8 cellular contexts compared by ENCODE assay signal in genomic region chr19:1825909-1826556, GRCh38.
DNase-seq lines count a peak whose midpoint lies in the region; ATAC-seq and TF ChIP-seq lines count a peak whose summit lies in the region.

No MANE protein-coding gene starts in this region.

- no peak overlapping the region for H3K4me3 ChIP-seq in skeletal muscle cell (ENCODE audit: low read depth, low read length)

- peak; percentile 99 for TF ChIP-seq CTCF in LNCAP (IDR thresholded peaks at IDR 0.05)

- ATAC-seq in HG02571 (IDR thresholded peaks at IDR 0.05; ENCODE audit: unreplicated experiment), result no peak
- ATAC-seq in HG03520 (IDR thresholded peaks at IDR 0.05; ENCODE audit: unreplicated experiment), result no peak

- DNase-seq in EL (peak; percentile 65), T-helper 9 cell (peak; percentile 77), astrocyte of the hippocampus (ENCODE audit: low read depth, low spot score) (peak; percentile 87), hippocampal formation (lab: John Stamatoyannopoulos, UW) (peak; percentile 31 to 47), skeletal muscle cell (ENCODE audit: low read depth) (peak; percentile 15)

Comparison
In these comparisons a context has a peak if more than half of its experiments do, and no peak if none do; other contexts are left out.
1. DNase-seq: peak in every context shown above with its lines; median percentile 87 in astrocyte of the hippocampus; 77 in T-helper 9 cell; 65 in EL; 39 in hippocampal formation; 15 in skeletal muscle cell.